In the genomic region with DNA sequence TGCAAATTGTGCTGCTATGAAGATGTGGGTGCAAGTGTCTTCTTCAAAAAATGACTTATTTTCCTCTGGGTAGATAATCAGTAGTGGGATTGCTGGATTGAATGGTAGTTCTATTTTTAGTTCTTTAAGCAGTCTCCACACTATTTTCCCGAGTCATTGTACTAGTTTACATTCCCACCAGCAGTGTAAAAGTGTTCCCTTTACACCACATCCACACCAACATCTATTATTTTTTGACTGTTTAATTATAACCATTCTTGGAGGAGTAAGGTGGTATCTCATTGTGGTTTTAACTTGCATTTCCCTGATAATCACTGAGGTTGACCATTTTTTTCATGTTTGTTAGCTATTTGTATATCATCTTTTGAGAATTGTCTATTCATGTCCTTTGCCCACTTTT, we compare ENCODE assay signal across 9 cellular contexts.
"Had no signal": no experiment of that assay in that cellular context is flagged by ENCODE, and none has a peak within 500 bp of the region (broad histone marks: within the 10 kb centered on the region; RNA-seq: fewer than 3 reads in every experiment).

No MANE protein-coding gene starts in this region.

- H2AFZ ChIP-seq: GM23338 had no signal

- FAIRE-seq: H1, H54, HTR-8/SVneo had no signal

- H3K4me3 Mint-ChIP-seq: GM23338, H9, IgD-negative memory B cell had no signal

- H3K27ac ChIP-seq: KMS-11 had no signal

- H3K9me3 Mint-ChIP-seq: GM23338, H9 had no signal

- H3K27ac Mint-ChIP-seq: GM23338, H9, IgD-negative memory B cell had no signal

- H3K4me3 ChIP-seq: GM23338 had no signal

- H3K9ac ChIP-seq: KMS-11 had no signal

- DNase-seq: H9, HCEC 1CT, KBM-7 had no signal

- ATAC-seq: GM23338 had no signal

- H3K36me3 Mint-ChIP-seq: IgD-negative memory B cell had no signal

- H3K4me2 ChIP-seq: GM23338, KMS-11 had no signal
